In genomic region chr2:126674075-126674744, GRCh38 we compare ENCODE assay signal across 21 cellular contexts.
"Had no signal": no experiment of that assay in that cellular context is flagged by ENCODE, and none has a peak within 500 bp of the region (broad histone marks: within the 10 kb centered on the region; RNA-seq: fewer than 3 reads in every experiment).

No MANE protein-coding gene starts in this region.

- H3K27me3 Mint-ChIP-seq: activated T-cell treated with anti-CD3 and anti-CD28 coated beads, Interleukin-2, amount 50 U/mL, for 24 hours; activated T-helper 17 cell treated with anti-CD3 and anti-CD28 coated beads, Interleukin-2, amount 50 U/mL, for 72 hours; naive thymus-derived CD8-positive, alpha-beta T cell had no signal

- H3K4me1 ChIP-seq: prostate gland had no signal

- H3K27ac ChIP-seq: left lung, prostate gland, spleen, thoracic aorta, upper lobe of left lung had no signal

- H3K4me1 Mint-ChIP-seq: mesothelial cell of epicardium had no signal

- H3K9me3 ChIP-seq: prostate gland had no signal

- H3K4me3 Mint-ChIP-seq: activated T-cell treated with anti-CD3 and anti-CD28 coated beads, Interleukin-2, amount 50 U/mL, for 24 hours; activated T-helper 17 cell treated with anti-CD3 and anti-CD28 coated beads, Interleukin-2, amount 50 U/mL, for 72 hours; mesothelial cell of epicardium; T-helper 1 cell treated with Interleukin-12 subunit alpha and Interleukin-12 subunit beta and Interleukin-4 antibody, amounts not matched to agents 30 μg/mL and 1 μg/mL, for 36 hours had no signal

- H3K36me3 ChIP-seq: prostate gland had no signal

- H3K27me3 ChIP-seq: left lung, spleen, upper lobe of left lung had no signal

- H3K27ac Mint-ChIP-seq: activated T-cell treated with anti-CD3 and anti-CD28 coated beads, Interleukin-2, amount 50 U/mL, for 24 hours; activated T-helper 17 cell treated with anti-CD3 and anti-CD28 coated beads, Interleukin-2, amount 50 U/mL, for 72 hours; mesothelial cell of epicardium; T-helper 1 cell treated with Interleukin-12 subunit alpha and Interleukin-12 subunit beta and Interleukin-4 antibody, amounts not matched to agents 30 μg/mL and 1 μg/mL, for 36 hours had no signal

- H3K4me3 ChIP-seq: left lung, lung, prostate gland, spleen, thoracic aorta, upper lobe of left lung had no signal

- DNase-seq: activated CD4-positive, alpha-beta T cell treated with anti-CD3 and anti-CD28 coated beads for 1 hour; activated CD8-positive, alpha-beta memory T cell treated with anti-CD3 and anti-CD28 coated beads for 24 hours; activated CD8-positive, alpha-beta memory T cell treated with anti-CD3 and anti-CD28 coated beads, Interleukin-2, amount 50 U/mL, for 4 hours; activated T-cell treated with anti-CD3 and anti-CD28 coated beads, Interleukin-2, amount 50 U/mL, for 24 hours; amygdala; foreskin fibroblast; hippocampal formation; kidney glomerular epithelial cell; left lung; naive thymus-derived CD8-positive, alpha-beta T cell; spleen; stimulated activated CD4-positive, alpha-beta T cell treated with anti-CD3 and anti-CD28 coated beads, Interleukin-4, amount 100 ng/mL, for 24 hours; stimulated activated naive CD4-positive, alpha-beta T cell treated with Interleukin-2 at 50 U/mL for 16 hours; T1000; upper lobe of left lung had no signal
